8 cellular contexts compared by ENCODE assay signal in genomic region chr7:27156508-27156898, GRCh38. TPM values are rescaled to one million over a fixed set of nuclear protein-coding genes. Genes with fewer than 3 reads are reported as not detected.
A peak's percentile ranks its signal among the peaks of the same experiment; 100 is the strongest.
DNase-seq lines count a peak whose midpoint lies in the region; ATAC-seq and TF ChIP-seq lines count a peak whose summit lies in the region.

Gene HOXA7 (minus strand): TSS chr7:27156675. CDS start chr7:27156545, 130 bp downstream.

- H4K20me1 ChIP-seq in Loucy (ENCODE audit: insufficient read depth, low read length, poor library complexity, severe bottlenecking): peaks cover 8% of the 10 kb centered on the region

- H3K4me3 ChIP-seq in Loucy (ENCODE audit: low read length, poor library complexity, severe bottlenecking) (peak within 1 kb of the TSS; percentile 94), uterus (peak within 1 kb of the TSS; percentile 59 to 79)

- no peak for ATAC-seq in activated naive CD8-positive, alpha-beta T cell treated with anti-CD3 and anti-CD28 coated beads, Interleukin-2, amount 50 U/mL, for 24 hours
- ATAC-seq in HG03159 (IDR thresholded peaks at IDR 0.05; ENCODE audit: unreplicated experiment) (no peak), HG02763 (IDR thresholded peaks at IDR 0.05; ENCODE audit: unreplicated experiment) (no peak)

- H3K4me1 Mint-ChIP-seq in activated naive CD8-positive, alpha-beta T cell treated with anti-CD3 and anti-CD28 coated beads, Interleukin-2, amount 50 U/mL, for 24 hours: peaks cover 51% of the 10 kb centered on the region

- H3K27me3 ChIP-seq in Loucy (ENCODE audit: insufficient read depth, low read length, poor library complexity, severe bottlenecking) (peaks cover 8% of the 10 kb centered on the region), uterus (no peaks in the 10 kb centered on the region)

- peak within 1 kb of the TSS; percentile 93 to 95 for H3K27ac ChIP-seq in uterus

- no peaks in the 10 kb centered on the region for H3K9me3 ChIP-seq in Loucy (ENCODE audit: insufficient read depth, low read depth, low read length)
- no peaks in the 10 kb centered on the region for H3K9me3 ChIP-seq in uterus

- no peaks in the 10 kb centered on the region for H3K9me3 Mint-ChIP-seq in activated naive CD8-positive, alpha-beta T cell treated with anti-CD3 and anti-CD28 coated beads, Interleukin-2, amount 50 U/mL, for 24 hours

- H3K9me2 ChIP-seq in Loucy (replicated peaks; ENCODE audit: low read depth, low read length): no peaks in the 10 kb centered on the region

- H3K4me2 ChIP-seq in Loucy (ENCODE audit: low read depth, low read length, poor library complexity, severe bottlenecking): peak within 1 kb of the TSS; percentile 91

- H3K9ac ChIP-seq in Loucy (ENCODE audit: low read depth, low read length, poor library complexity, severe bottlenecking): peak within 1 kb of the TSS; percentile 99

- peaks cover 98% of the 10 kb centered on the region for H3K79me2 ChIP-seq in Loucy (ENCODE audit: insufficient read depth, low read length)

- peak within 1 kb of the TSS; percentile 60 for H3K27ac Mint-ChIP-seq in activated naive CD8-positive, alpha-beta T cell treated with anti-CD3 and anti-CD28 coated beads, Interleukin-2, amount 50 U/mL, for 24 hours

- H3K36me3 ChIP-seq in Loucy (ENCODE audit: insufficient read depth, low read length) (0 out of 2 replicates have a peak, but pooled peaks cover 3% of the 10 kb centered on the region), uterus (no peaks in the 10 kb centered on the region)

- TF ChIP-seq POLR2A in uterus (IDR thresholded peaks at IDR 0.05): no peak

- DNase-seq in EH (ENCODE audit: low read depth): peak; percentile 77
- no peak for DNase-seq in activated naive CD8-positive, alpha-beta T cell treated with anti-CD3 and anti-CD28 coated beads, Interleukin-2, amount 50 U/mL, for 24 hours
- peak; percentile 60 to 85 for DNase-seq in lung microvascular endothelial cell (ENCODE audit: low read depth in 2 of 2)
- peak; percentile 88 to 91 for DNase-seq in uterus
- DNase-seq in NCI-H2196 treated with DMSO at 0.1 percent for 48 hours (lab: John Stamatoyannopoulos, UW; ENCODE audit: unreplicated experiment): no peak

- TF ChIP-seq CTCF in Loucy (conservative IDR thresholded peaks at IDR 0.05; ENCODE audit: low read length) (no peak), uterus (IDR thresholded peaks at IDR 0.05) (no peak)

- no peak within 1 kb of the TSS for H2AFZ ChIP-seq in Loucy (ENCODE audit: low read length)

- peaks cover 1% of the 10 kb centered on the region for H3K36me3 Mint-ChIP-seq in activated naive CD8-positive, alpha-beta T cell treated with anti-CD3 and anti-CD28 coated beads, Interleukin-2, amount 50 U/mL, for 24 hours (ENCODE audit: low read depth)

- peak within 1 kb of the TSS; percentile 51 for H3K4me3 Mint-ChIP-seq in activated naive CD8-positive, alpha-beta T cell treated with anti-CD3 and anti-CD28 coated beads, Interleukin-2, amount 50 U/mL, for 24 hours

- intact Hi-C loops in uterus (cut with DNase I; ENCODE audit: low total_unique reads): no loop called here

- peaks cover 88% of the 10 kb centered on the region for H3K27me3 Mint-ChIP-seq in activated naive CD8-positive, alpha-beta T cell treated with anti-CD3 and anti-CD28 coated beads, Interleukin-2, amount 50 U/mL, for 24 hours

- no peaks in the 10 kb centered on the region for H3F3A ChIP-seq in Loucy (ENCODE audit: low read depth)

- H3K4me1 ChIP-seq in Loucy (ENCODE audit: insufficient read depth, low read length, poor library complexity, severe bottlenecking) (peaks cover 29% of the 10 kb centered on the region), uterus (peaks cover 0 to 4% of the 10 kb centered on the region in 2 donors)

RNA-seq across cellular contexts. Expression of gene HOXA7, which starts in this region (rescaled TPM):
- total RNA-seq in lung microvascular endothelial cell (1.5 and 1.8 TPM in 2 replicates), uterus (1 to 10 TPM in 3 of 4 donors, under 1 TPM in 1; 0.26 to 9.1 (median 5.2) TPM)

Comparison
In these comparisons a context has a peak if more than half of its experiments do, and no peak if none do; other contexts are left out.
1. DNase-seq: peak in EH (single experiment), lung microvascular endothelial cell (2 of 2) and uterus (2 of 2); none in activated naive CD8-positive, alpha-beta T cell treated with anti-CD3 and anti-CD28 coated beads, Interleukin-2, amount 50 U/mL, for 24 hours (single experiment) and NCI-H2196 treated with DMSO at 0.1 percent for 48 hours (single experiment).